Comparison of ENCODE assay signal across 8 cellular contexts in genomic region chr9:137045294-137046093, GRCh38. TPM values are rescaled to one million over a fixed set of nuclear protein-coding genes. Genes with fewer than 3 reads are reported as not detected.
DNase-seq lines count a peak whose midpoint lies in the region; ATAC-seq and TF ChIP-seq lines count a peak whose summit lies in the region.

No MANE protein-coding gene starts in this region.

- no peak for TF ChIP-seq CTCF in uterus (IDR thresholded peaks at IDR 0.05)

- no peak for TF ChIP-seq POLR2A in uterus (IDR thresholded peaks at IDR 0.05)

- H3K27ac ChIP-seq in cingulate gyrus (ENCODE audit: low read depth, low read length) (peak overlapping the region; percentile 54), uterus (peak overlapping the region; percentile 33 to 57)

- intact Hi-C loops in uterus (cut with DNase I; ENCODE audit: low total_unique reads), result no loop called here

- peak; percentile 70 for DNase-seq in Daoy (ENCODE audit: low read depth)
- DNase-seq in NCI-H2171 treated with DMSO at 0.1 percent for 48 hours (lab: John Stamatoyannopoulos, UW), result peak; percentile 82
- DNase-seq in lung microvascular endothelial cell (ENCODE audit: low read depth in 2 of 2), result peak; percentile 58 to 69
- DNase-seq in uterus, result no peak
- DNase-seq in amniotic stem cell (lab: John Stamatoyannopoulos, UW), result no peak
- no peak for DNase-seq in T1000 (lab: John Stamatoyannopoulos, UW)

- peaks cover 0 to 5% of the 10 kb centered on the region in 2 donors for H3K4me1 ChIP-seq in uterus

- H3K9me3 ChIP-seq in uterus, result no peaks in the 10 kb centered on the region

- H3K4me3 ChIP-seq in uterus, result peak overlapping the region; percentile 41 to 42

- no peak for ATAC-seq in esophagus mucosa

- H3K27me3 ChIP-seq in uterus, result peaks cover 0 to 13% of the 10 kb centered on the region in 2 donors

- no peaks in the 10 kb centered on the region for H3K36me3 ChIP-seq in uterus

RNA-seq across cellular contexts. Expression of gene NPDC1, which starts 0.5 kb away (rescaled TPM):
- 15.9 and 17.4 TPM in 2 replicates for total RNA-seq in Daoy (2014; rRNA removed; shearing (Covaris generic))
- 6.2 and 10.5 TPM in 2 replicates for total RNA-seq in lung microvascular endothelial cell
- 100 to 1,000 TPM in 1 of 4 donors, 10 to 100 TPM in 3; 25.2 to 221 (median 59.2) TPM for total RNA-seq in uterus
- 26.6 TPM for total RNA-seq in esophagus mucosa

RNA-seq across cellular contexts. Expression of gene ENTPD2, which starts 8.4 kb away (rescaled TPM):
- not detected in 2 replicates for total RNA-seq in Daoy (2014; rRNA removed; shearing (Covaris generic))
- total RNA-seq in lung microvascular endothelial cell, result not detected in 2 replicates
- total RNA-seq in uterus, result 10 to 100 TPM in 1 of 4 donors, 1 to 10 TPM in 1, not detected in 2; 2.4 to 11.5 TPM
- 2.9 TPM for total RNA-seq in esophagus mucosa

RNA-seq across cellular contexts. Expression of gene FUT7, which starts 13.6 kb away (rescaled TPM):
- total RNA-seq in Daoy (2014; rRNA removed; shearing (Covaris generic)), result not detected in 2 replicates
- total RNA-seq in lung microvascular endothelial cell (not detected in 2 replicates), uterus (not detected), esophagus mucosa (0.12 TPM)

RNA-seq across cellular contexts. Expression of gene ABCA2, which starts 17.5 kb away (rescaled TPM):
- total RNA-seq in Daoy (2014; rRNA removed; shearing (Covaris generic)), result 1.2 and 2.2 TPM in 2 replicates
- 4.0 and 5.0 TPM in 2 replicates for total RNA-seq in lung microvascular endothelial cell
- 10 to 100 TPM; 24.8 to 36.9 (median 26.1) TPM for total RNA-seq in uterus
- total RNA-seq in esophagus mucosa, result 2.0 TPM

RNA-seq across cellular contexts. Expression of gene SAPCD2, which starts 24.9 kb away (rescaled TPM):
- 69.8 and 86.6 TPM in 2 replicates for total RNA-seq in Daoy (2014; rRNA removed; shearing (Covaris generic))
- 1.4 and 5.9 TPM in 2 replicates for total RNA-seq in lung microvascular endothelial cell
- total RNA-seq in uterus, result 1 to 10 TPM in 2 of 4 donors, under 1 TPM in 1, not detected in 1; 0.15 to 5.9 (median 1.0) TPM
- total RNA-seq in esophagus mucosa, result 13.8 TPM

Comparison
In these comparisons a context has a peak if more than half of its experiments do, and no peak if none do; other contexts are left out.
1. DNase-seq: peak in Daoy (single experiment), NCI-H2171 treated with DMSO at 0.1 percent for 48 hours (single experiment) and lung microvascular endothelial cell (2 of 2); none in uterus (0 of 2), amniotic stem cell (single experiment) and T1000 (single experiment).